1 cellular context compared by ENCODE assay signal in genomic region chr2:191023235-191023679, GRCh38.
TF ChIP-seq lines count a peak whose summit lies in the region.

No MANE protein-coding gene starts in this region.

TF ChIP-seq in K562, 482 proteins besides CTCF, POLR2A, EP300 and RAD21 (continued from another document):
- TF ChIP-seq EP400 (IDR thresholded peaks at IDR 0.05): peak; percentile 45; the same call in 1 of the 2 replicates
- TF ChIP-seq HLTF (IDR thresholded peaks at IDR 0.05): 0 out of 2 replicates have a peak, but pooled peaks have one; percentile 33
- no peak for TF ChIP-seq MECOM (CRISPR knock-in tag; IDR thresholded peaks at IDR 0.05)
- TF ChIP-seq MYNN (IDR thresholded peaks at IDR 0.05): no peak
- no peak for TF ChIP-seq MYNN (CRISPR knock-in tag; IDR thresholded peaks at IDR 0.05)
- TF ChIP-seq SMARCA4 (IDR thresholded peaks at IDR 0.05): peak; percentile 89
- peak; percentile 87 for TF ChIP-seq SMARCE1 (IDR thresholded peaks at IDR 0.05)
- no peak; the same call in 1 of the 2 replicates for TF ChIP-seq GATA2 (CRISPR knock-in tag; IDR thresholded peaks at IDR 0.05)
- peak; percentile 53; the same call in 1 of the 2 replicates for TF ChIP-seq HBP1 (CRISPR knock-in tag; IDR thresholded peaks at IDR 0.05)
- no peak for TF ChIP-seq PBX2 (CRISPR knock-in tag; IDR thresholded peaks at IDR 0.05; ENCODE audit: low read depth)
- peak; percentile 76 for TF ChIP-seq PBX2 (tag; conservative IDR thresholded peaks at IDR 0.05; ENCODE audit: low read depth)
- peak; percentile 84 for TF ChIP-seq CBFA2T3 (IDR thresholded peaks at IDR 0.05)
- TF ChIP-seq SOX6 (IDR thresholded peaks at IDR 0.05): no peak
- TF ChIP-seq ZBTB2 (IDR thresholded peaks at IDR 0.05): 0 out of 2 replicates have a peak, but pooled peaks have one; percentile 61
- TF ChIP-seq L3MBTL2 (IDR thresholded peaks at IDR 0.05): 0 out of 2 replicates have a peak, but pooled peaks have one; percentile 19
- peak; percentile 81 for TF ChIP-seq TAL1 (IDR thresholded peaks at IDR 0.05)
- 0 out of 2 replicates have a peak, but pooled peaks have one; percentile 36 for TF ChIP-seq MTA1 (IDR thresholded peaks at IDR 0.05; ENCODE audit: borderline replicate concordance)
- TF ChIP-seq PRDM10 (IDR thresholded peaks at IDR 0.05; ENCODE audit: partially characterized antibody): peak; percentile 29
- TF ChIP-seq RCOR1 (IDR thresholded peaks at IDR 0.05; ENCODE audit: borderline replicate concordance in 1 of 2, low read depth in 2 of 2, low read length in 2 of 2): peak in 1 of 2 experiments; percentile 30; a peak in 1 of 4 replicates
- TF ChIP-seq BCOR (IDR thresholded peaks at IDR 0.05): 0 out of 2 replicates have a peak, but pooled peaks have one; percentile 37
- no peak for TF ChIP-seq SAP30 (IDR thresholded peaks at IDR 0.05; ENCODE audit: borderline replicate concordance, insufficient read depth, low read depth, low read length, poor library complexity, severe bottlenecking)
- TF ChIP-seq ARID1B (IDR thresholded peaks at IDR 0.05): peak; percentile 94
- TF ChIP-seq PML (IDR thresholded peaks at IDR 0.05; ENCODE audit: low read length): 0 out of 2 replicates have a peak, but pooled peaks have one; percentile 31
- 0 out of 2 replicates have a peak, but pooled peaks have one; percentile 10 for TF ChIP-seq MAFG (tag; conservative IDR thresholded peaks at IDR 0.05)
- TF ChIP-seq NCOA1 (IDR thresholded peaks at IDR 0.05; ENCODE audit: low read depth): peak; percentile 50; the same call in 1 of the 2 replicates
- TF ChIP-seq ZNF592 (IDR thresholded peaks at IDR 0.05): peak; percentile 59; the same call in 1 of the 2 replicates
- TF ChIP-seq CREB3L1 (IDR thresholded peaks at IDR 0.05; ENCODE audit: borderline replicate concordance, low read depth): 0 out of 2 replicates have a peak, but pooled peaks have one; percentile 20
- 0 out of 2 replicates have a peak, but pooled peaks have one; percentile 6 for TF ChIP-seq EGR1 (conservative IDR thresholded peaks at IDR 0.05)
- peak; percentile 76 for TF ChIP-seq TCF3 (CRISPR knock-in tag; IDR thresholded peaks at IDR 0.05)
- 0 out of 2 replicates have a peak, but pooled peaks have one; percentile 68 for TF ChIP-seq TCF7 (IDR thresholded peaks at IDR 0.05; ENCODE audit: borderline replicate concordance)
- TF ChIP-seq NR4A1 (CRISPR knock-in tag; IDR thresholded peaks at IDR 0.05): no peak
- peak; percentile 61; the same call in 1 of the 2 replicates for TF ChIP-seq NR4A1 (tag; IDR thresholded peaks at IDR 0.05)
- peak; percentile 65 for TF ChIP-seq TEAD4 (IDR thresholded peaks at IDR 0.05; ENCODE audit: low read length)
- no peak for TF ChIP-seq TEAD4 (CRISPR knock-in tag; IDR thresholded peaks at IDR 0.05; ENCODE audit: borderline replicate concordance)
- TF ChIP-seq SMARCC2 (IDR thresholded peaks at IDR 0.05; ENCODE audit: low read depth): peak; percentile 49; the same call in 1 of the 2 replicates
- TF ChIP-seq ZC3H4 (CRISPR knock-in tag; IDR thresholded peaks at IDR 0.05; ENCODE audit: borderline replicate concordance): no peak
- TF ChIP-seq MEIS2 (IDR thresholded peaks at IDR 0.05; ENCODE audit: partially characterized antibody): peak; percentile 84
- peak; percentile 95 for TF ChIP-seq DPF2 (IDR thresholded peaks at IDR 0.05)
- TF ChIP-seq FOXK2 (conservative IDR thresholded peaks at IDR 0.05 in 1 of 2, IDR thresholded peaks at IDR 0.05 in 1 of 2; ENCODE audit: low read depth in 2 of 2): peak; percentile 25 to 39; a peak in 1 of 4 replicates
- no peak for TF ChIP-seq JUND (IDR thresholded peaks at IDR 0.05; ENCODE audit: borderline replicate concordance, low read depth, low read length)
- peak; percentile 20; the same call in 1 of the 3 replicates for TF ChIP-seq JUND (tag; IDR thresholded peaks at IDR 0.05; ENCODE audit: borderline replicate concordance, low read depth, low read length)
